1 cellular context compared by ENCODE assay signal in genomic region chr12:124998705-124999104, GRCh38.
TF ChIP-seq lines count a peak whose summit lies in the region.

No MANE protein-coding gene starts in this region.

TF ChIP-seq in GM12878, 131 proteins besides CTCF, POLR2A, EP300 and RAD21:
- TF ChIP-seq ZBTB40 (IDR thresholded peaks at IDR 0.05; ENCODE audit: borderline replicate concordance), result no peak
- TF ChIP-seq LARP7 (IDR thresholded peaks at IDR 0.05), result no peak
- TF ChIP-seq BCLAF1 (IDR thresholded peaks at IDR 0.05), result no peak
